20 cellular contexts compared by ENCODE assay signal in genomic region chr21:42829417-42829816, GRCh38.
"Had no signal": no experiment of that assay in that cellular context is flagged by ENCODE, and none has a peak within 500 bp of the region (broad histone marks: within the 10 kb centered on the region; RNA-seq: fewer than 3 reads in every experiment).

No MANE protein-coding gene starts in this region.

- H3K4me1 ChIP-seq: foreskin keratinocyte, neural progenitor cell, prostate gland had no signal

- H3K9me3 Mint-ChIP-seq: dendritic cell treated with granulocyte-macrophage colony-stimulating factor and Interleukin-4, amounts not matched to agents 40 ng/mL and 50 ng/mL, for 4 days had no signal

- H3K36me3 ChIP-seq: left lung, neural progenitor cell, prostate gland, thoracic aorta had no signal

- H3K4me3 Mint-ChIP-seq: activated CD4-positive, alpha-beta T cell treated with anti-CD3 and anti-CD28 coated beads, Interleukin-2, amount 10 ng/mL, durations not matched to agents 24 days and 14 days; brain; dendritic cell treated with granulocyte-macrophage colony-stimulating factor and Interleukin-4, amounts not matched to agents 40 ng/mL and 50 ng/mL, for 4 days; naive thymus-derived CD8-positive, alpha-beta T cell; neural progenitor cell had no signal

- H3K27ac Mint-ChIP-seq: activated CD4-positive, alpha-beta T cell treated with anti-CD3 and anti-CD28 coated beads, Interleukin-2, amount 10 ng/mL, durations not matched to agents 24 days and 14 days; brain; dendritic cell treated with granulocyte-macrophage colony-stimulating factor and Interleukin-4, amounts not matched to agents 40 ng/mL and 50 ng/mL, for 4 days; neural progenitor cell had no signal

- H3K27ac ChIP-seq: foreskin keratinocyte, left lung, neural progenitor cell, prostate gland, thoracic aorta, VCaP had no signal

- ATAC-seq: activated CD4-positive, CD25-positive, alpha-beta regulatory T cell treated with anti-CD3 and anti-CD28 coated beads, Interleukin-2, amount 50 U/mL, for 24 hours; foreskin keratinocyte; left lung; naive thymus-derived CD8-positive, alpha-beta T cell had no signal

- DNase-seq: activated CD4-positive, alpha-beta T cell treated with anti-CD3 and anti-CD28 coated beads, Interleukin-2, amount 10 ng/mL, durations not matched to agents 24 days and 14 days; activated naive CD4-positive, alpha-beta T cell treated with anti-CD3 and anti-CD28 coated beads, Interleukin-2, amount 50 U/mL, for 16 hours; activated T-cell treated with anti-CD3 and anti-CD28 coated beads, Interleukin-2, amount 50 U/mL, for 1 hour; anterior cingulate cortex; effector CD8-positive, alpha-beta T cell; erythroblast; foreskin keratinocyte; left lung; naive thymus-derived CD8-positive, alpha-beta T cell; SK-N-SH; stimulated activated CD4-positive, alpha-beta T cell treated with anti-CD3 and anti-CD28 coated beads, Interleukin-4, amount 100 ng/mL, for 24 hours; stimulated activated naive CD4-positive, alpha-beta T cell treated with Interleukin-2 at 50 U/mL for 16 hours had no signal

- H3K4me3 ChIP-seq: left lung, lung, neural progenitor cell, prostate gland, thoracic aorta had no signal

- H3K36me3 Mint-ChIP-seq: brain; naive thymus-derived CD8-positive, alpha-beta T cell; neural progenitor cell had no signal

- H3K9me3 ChIP-seq: left lung, prostate gland, SK-N-SH, thoracic aorta had no signal
